ENCODE assay signal across 31 cellular contexts in the genomic region with DNA sequence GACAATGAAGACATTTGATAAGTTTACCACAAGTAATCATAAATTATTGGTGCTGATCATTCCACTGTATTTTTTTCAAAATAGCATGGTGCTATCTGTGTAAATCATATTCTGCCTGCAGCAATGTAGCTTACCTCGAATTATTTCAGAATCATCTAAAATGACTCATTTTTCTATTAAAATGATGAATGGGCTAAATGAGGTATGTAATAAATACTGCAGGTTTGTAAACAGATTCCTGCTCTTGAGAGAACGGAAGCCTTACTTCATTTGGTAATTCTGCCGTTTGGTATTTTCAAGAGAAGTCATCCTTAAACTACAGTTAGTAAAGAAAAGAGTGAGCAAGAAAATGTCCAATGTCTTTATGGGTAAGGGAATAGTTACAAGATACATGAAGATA.
"Had no signal": no experiment of that assay in that cellular context is flagged by ENCODE, and none has a peak within 500 bp of the region (broad histone marks: within the 10 kb centered on the region; RNA-seq: fewer than 3 reads in every experiment).

No MANE protein-coding gene starts in this region.

- H3K9me3 Mint-ChIP-seq: activated CD4-positive, alpha-beta T cell treated with anti-CD3 and anti-CD28 coated beads, Interleukin-2, amount 10 ng/mL, durations not matched to agents 7 days and 5 days; activated naive CD4-positive, alpha-beta T cell treated with anti-CD3 and anti-CD28 coated beads for 36 hours; activated naive CD8-positive, alpha-beta T cell treated with anti-CD3 and anti-CD28 coated beads, Interleukin-2, amount 50 U/mL, for 24 hours; activated T-cell treated with anti-CD3 and anti-CD28 coated beads, Interleukin-2, amount 50 U/mL, for 4 hours; activated T-helper 1 cell treated with anti-CD3 and anti-CD28 coated beads, Interleukin-12 subunit alpha, Interleukin-12 subunit beta, Interleukin-2, Interleukin-4 antibody, amounts not matched to agents 30 ng/mL and 10 ng/mL and 1 ng/mL, durations not matched to agents 14 hours and 24 hours and 36 hours; T-helper 1 cell treated with Interleukin-12 subunit alpha and Interleukin-12 subunit beta and Interleukin-4 antibody, amounts not matched to agents 30 μg/mL and 1 μg/mL, for 36 hours; T-helper 2 cell treated with Interferon-gamma antibody and Interleukin-4, amounts not matched to agents 5 μg/mL and 100 μg/mL, for 36 hours had no signal

- H3K27ac ChIP-seq: brain microvascular endothelial cell had no signal

- H3K9me3 ChIP-seq: MG63, Peyer's patch had no signal

- FAIRE-seq: colon, TTC549 had no signal

- H3K36me3 ChIP-seq: brain microvascular endothelial cell, MG63, Peyer's patch had no signal

- DNase-seq: activated CD4-positive, alpha-beta T cell treated with anti-CD3 and anti-CD28 coated beads, Interleukin-2, amount 10 ng/mL, durations not matched to agents 7 days and 5 days; activated CD4-positive, alpha-beta T cell treated with anti-CD3 and anti-CD28 coated beads, Interleukin-2, amount 50 U/mL, for 48 hours; activated CD8-positive, alpha-beta memory T cell treated with anti-CD3 and anti-CD28 coated beads, Interleukin-2, amount 50 U/mL, for 4 hours; activated gamma-delta T cell treated with Interleukin-2 at 50 U/mL for 16 hours; activated naive CD4-positive, alpha-beta T cell treated with anti-CD3 and anti-CD28 coated beads for 36 hours; activated naive CD8-positive, alpha-beta T cell treated with anti-CD3 and anti-CD28 coated beads, Interleukin-2, amount 50 U/mL, for 24 hours; activated T-cell treated with anti-CD3 and anti-CD28 coated beads for 4 hours; activated T-cell treated with anti-CD3 and anti-CD28 coated beads, Interleukin-2, amount 50 U/mL, for 4 hours; amniotic stem cell; aorta; brain microvascular endothelial cell; central memory CD4-positive, alpha-beta T cell; MG63; NCI-H1048; NCI-H1105 treated with DMSO at 0.1 percent for 48 hours; NCI-H1436; NCI-H1694; NCI-H1930; NCI-H2081 treated with DMSO at 0.1 percent for 48 hours; NCI-H345; NCI-H524 treated with DMSO at 0.1 percent for 48 hours; Peyer's patch; RPMI8226; SIG-M5 had no signal

- H3K27me3 ChIP-seq: brain microvascular endothelial cell, MG63, Peyer's patch had no signal

- H3K27ac Mint-ChIP-seq: activated CD4-positive, alpha-beta T cell treated with anti-CD3 and anti-CD28 coated beads, Interleukin-2, amount 10 ng/mL, durations not matched to agents 7 days and 5 days; activated naive CD4-positive, alpha-beta T cell treated with anti-CD3 and anti-CD28 coated beads for 36 hours; activated naive CD8-positive, alpha-beta T cell; activated naive CD8-positive, alpha-beta T cell treated with anti-CD3 and anti-CD28 coated beads, Interleukin-2, amount 50 U/mL, for 24 hours; activated T-helper 1 cell treated with anti-CD3 and anti-CD28 coated beads, Interleukin-12 subunit alpha, Interleukin-12 subunit beta, Interleukin-2, Interleukin-4 antibody, amounts not matched to agents 30 ng/mL and 10 ng/mL and 1 ng/mL, durations not matched to agents 14 hours and 24 hours and 36 hours; T-helper 1 cell treated with Interleukin-12 subunit alpha and Interleukin-12 subunit beta and Interleukin-4 antibody, amounts not matched to agents 30 μg/mL and 1 μg/mL, for 36 hours; T-helper 2 cell treated with Interferon-gamma antibody and Interleukin-4, amounts not matched to agents 5 μg/mL and 100 μg/mL, for 36 hours had no signal

- H3K4me1 ChIP-seq: Peyer's patch had no signal

- H3K4me1 Mint-ChIP-seq: activated CD4-positive, alpha-beta T cell treated with anti-CD3 and anti-CD28 coated beads, Interleukin-2, amount 10 ng/mL, durations not matched to agents 7 days and 5 days had no signal

- ATAC-seq: activated naive CD8-positive, alpha-beta T cell treated with anti-CD3 and anti-CD28 coated beads, Interleukin-2, amount 50 U/mL, for 24 hours; activated T-cell treated with anti-CD3 and anti-CD28 coated beads, Interleukin-2, amount 50 U/mL, for 4 hours; Right ventricle myocardium inferior had no signal

- H3K4me3 ChIP-seq: MG63, Peyer's patch had no signal

- H3K4me3 Mint-ChIP-seq: activated CD4-positive, alpha-beta T cell treated with anti-CD3 and anti-CD28 coated beads, Interleukin-2, amount 10 ng/mL, durations not matched to agents 7 days and 5 days; activated naive CD4-positive, alpha-beta T cell treated with anti-CD3 and anti-CD28 coated beads for 36 hours; activated naive CD8-positive, alpha-beta T cell; activated naive CD8-positive, alpha-beta T cell treated with anti-CD3 and anti-CD28 coated beads, Interleukin-2, amount 50 U/mL, for 24 hours; activated T-cell treated with anti-CD3 and anti-CD28 coated beads, Interleukin-2, amount 50 U/mL, for 4 hours; activated T-helper 1 cell treated with anti-CD3 and anti-CD28 coated beads, Interleukin-12 subunit alpha, Interleukin-12 subunit beta, Interleukin-2, Interleukin-4 antibody, amounts not matched to agents 30 ng/mL and 10 ng/mL and 1 ng/mL, durations not matched to agents 14 hours and 24 hours and 36 hours; T-helper 1 cell treated with Interleukin-12 subunit alpha and Interleukin-12 subunit beta and Interleukin-4 antibody, amounts not matched to agents 30 μg/mL and 1 μg/mL, for 36 hours; T-helper 2 cell treated with Interferon-gamma antibody and Interleukin-4, amounts not matched to agents 5 μg/mL and 100 μg/mL, for 36 hours had no signal

- H3K27me3 Mint-ChIP-seq: activated CD4-positive, alpha-beta T cell treated with anti-CD3 and anti-CD28 coated beads, Interleukin-2, amount 10 ng/mL, durations not matched to agents 7 days and 5 days; activated naive CD8-positive, alpha-beta T cell; activated naive CD8-positive, alpha-beta T cell treated with anti-CD3 and anti-CD28 coated beads, Interleukin-2, amount 50 U/mL, for 24 hours had no signal
